Comparison of ENCODE assay signal across 11 cellular contexts in genomic region chr11:64849600-64850356, GRCh38. TPM values are rescaled to one million over a fixed set of nuclear protein-coding genes. Genes with fewer than 3 reads are reported as not detected.
A peak's percentile ranks its signal among the peaks of the same experiment; 100 is the strongest.
DNase-seq lines count a peak whose midpoint lies in the region; ATAC-seq and TF ChIP-seq lines count a peak whose summit lies in the region.
"Had no signal": no experiment of that assay in that cellular context is flagged by ENCODE, and none has a peak within 500 bp of the region (broad histone marks: within the 10 kb centered on the region; RNA-seq: fewer than 3 reads in every experiment).

No MANE protein-coding gene starts in this region.

- POLR2A ChIA-PET in CD8-positive, alpha-beta T cell (lab: Charles Lee), result interaction anchor here (0.6 to 23.9 kb wide), 7 partner anchors 12 to 105 kb away, joined by 3 to 810 read pairs (median 6); partner anchors contain the start of genes EHD1 and SF1

- peaks cover 18% of the 10 kb centered on the region for H3K36me3 Mint-ChIP-seq in CD8-positive, alpha-beta T cell
- H3K36me3 Mint-ChIP-seq: activated naive CD4-positive, alpha-beta T cell treated with anti-CD3 and anti-CD28 coated beads, Interleukin-2, amount 50 U/mL, for 24 hours had no signal

- no peak overlapping the region for H3K4me3 Mint-ChIP-seq in CD8-positive, alpha-beta T cell
- H3K4me3 Mint-ChIP-seq: activated naive CD4-positive, alpha-beta T cell treated with anti-CD3 and anti-CD28 coated beads, Interleukin-2, amount 50 U/mL, for 24 hours; neural crest cell had no signal

- DNase-seq in CD8-positive, alpha-beta T cell, result no peak
- peak; percentile 39 for DNase-seq in NCI-H1694 treated with DMSO at 0.1 percent for 48 hours (lab: John Stamatoyannopoulos, UW)
- peak; percentile 34 for DNase-seq in fibroblast of gingiva (ENCODE audit: low read depth)
- peak; percentile 61 to 72 for DNase-seq in psoas muscle
- DNase-seq in uterus, result no peak
- DNase-seq: NCI-H2081 treated with DMSO at 0.1 percent for 48 hours had no signal

- CTCF ChIA-PET in CD8-positive, alpha-beta T cell (lab: Charles Lee), result interaction anchor here (0.6 to 35.6 kb wide), 12 partner anchors 13 to 286 kb away, joined by 3 to 1398 read pairs (median 4); partner anchors contain the start of genes EHD1 and MAP4K2

- no peak overlapping the region for H3K27ac ChIP-seq in CD8-positive, alpha-beta T cell (ENCODE audit: low read depth, low read length)
- peak overlapping the region; percentile 98 for H3K27ac ChIP-seq in psoas muscle
- peak overlapping the region in 1 of 2 donors; percentile 33 for H3K27ac ChIP-seq in uterus

- peaks cover 12% of the 10 kb centered on the region for H3K36me3 ChIP-seq in CD8-positive, alpha-beta T cell (ENCODE audit: insufficient read depth, low read length)
- H3K36me3 ChIP-seq in psoas muscle (ENCODE audit: insufficient read depth in 1 of 2, low read depth in 1 of 2) (peaks cover 2 to 18% of the 10 kb centered on the region in 2 donors), uterus (no peaks in the 10 kb centered on the region)

- TF ChIP-seq CTCF in CD8-positive, alpha-beta T cell (IDR thresholded peaks at IDR 0.05), result no peak
- TF ChIP-seq CTCF in psoas muscle (IDR thresholded peaks at IDR 0.05) (no peak), uterus (IDR thresholded peaks at IDR 0.05) (no peak)

- H3K4me1 ChIP-seq in CD8-positive, alpha-beta T cell (ENCODE audit: insufficient read depth, low read length), result peaks cover 80% of the 10 kb centered on the region
- peaks cover 67% of the 10 kb centered on the region for H3K4me1 ChIP-seq in psoas muscle
- H3K4me1 ChIP-seq in uterus, result peaks cover 3 to 5% of the 10 kb centered on the region in 2 donors

- 61 to 72% (median 62%) methylated on average over 18 to 19 of the region's 19 CpGs for WGBS in psoas muscle, 3 donors

- H3K9me3 Mint-ChIP-seq in CD8-positive, alpha-beta T cell, result no peaks in the 10 kb centered on the region
- H3K9me3 Mint-ChIP-seq: activated naive CD4-positive, alpha-beta T cell treated with anti-CD3 and anti-CD28 coated beads, Interleukin-2, amount 50 U/mL, for 24 hours; neural crest cell had no signal

- intact Hi-C loops in CD8-positive, alpha-beta T cell (cut with DNase I, micrococcal nuclease), result loop anchor here (5.0 to 10.0 kb wide), 3 partner anchors 163 to 465 kb away; partner anchors contain the start of genes ARL2 (in 1 of the 2), CDC42EP2 (in 1 of the 2), TM7SF2 (in 1 of the 2) and ZNHIT2 (in 1 of the 2)
- intact Hi-C loops in psoas muscle (cut with DNase I) (loop anchor here in 1 of 2 donors (10.0 kb wide), 2 partner anchors 165 to 265 kb away; partner anchors contain the start of genes ARL2, TM7SF2 and ZNHIT2), uterus (cut with DNase I; ENCODE audit: low total_unique reads) (no loop called here)

- no peak overlapping the region for H3K4me3 ChIP-seq in CD8-positive, alpha-beta T cell (ENCODE audit: low read depth, low read length)
- H3K4me3 ChIP-seq in psoas muscle (no peak overlapping the region), uterus (no peak overlapping the region)

- no peak for TF ChIP-seq POLR2A in uterus (IDR thresholded peaks at IDR 0.05)

- H3K27me3 ChIP-seq in CD8-positive, alpha-beta T cell (ENCODE audit: insufficient read depth, low read length), result no peaks in the 10 kb centered on the region
- H3K27me3 ChIP-seq in psoas muscle (ENCODE audit: insufficient read depth in 3 of 3, low read length in 2 of 3), result peaks cover 0 to under 1% (median 0%) of the 10 kb centered on the region in 3 donors
- H3K27me3 ChIP-seq in uterus, result no peaks in the 10 kb centered on the region

- peak overlapping the region; percentile 93 for H3K27ac Mint-ChIP-seq in CD8-positive, alpha-beta T cell

- H3K4me1 Mint-ChIP-seq in CD8-positive, alpha-beta T cell (ENCODE audit: low read depth), result peaks cover 75% of the 10 kb centered on the region

- H3K9me3 ChIP-seq in CD8-positive, alpha-beta T cell (ENCODE audit: low read length), result no peaks in the 10 kb centered on the region
- H3K9me3 ChIP-seq in psoas muscle (no peaks in the 10 kb centered on the region), uterus (no peaks in the 10 kb centered on the region)

- no peaks in the 10 kb centered on the region for H3K27me3 Mint-ChIP-seq in CD8-positive, alpha-beta T cell (ENCODE audit: low read depth)
- H3K27me3 Mint-ChIP-seq: activated naive CD4-positive, alpha-beta T cell treated with anti-CD3 and anti-CD28 coated beads, Interleukin-2, amount 50 U/mL, for 24 hours had no signal

- ATAC-seq in CD8-positive, alpha-beta T cell, result no peak
- no peak for ATAC-seq in psoas muscle
- no peak for ATAC-seq in GM21526 (IDR thresholded peaks at IDR 0.05; ENCODE audit: low FRiP score, unreplicated experiment)
- no peak for ATAC-seq in GM21529 (IDR thresholded peaks at IDR 0.05; ENCODE audit: unreplicated experiment)
- ATAC-seq in HG03469 (IDR thresholded peaks at IDR 0.05; ENCODE audit: unreplicated experiment), result no peak

RNA-seq across cellular contexts. Expression of gene CDC42BPG, which starts 5.3 kb away (rescaled TPM):
- total RNA-seq in CD8-positive, alpha-beta T cell, result 1 to 10 TPM; 6.5 to 7.9 TPM
- total RNA-seq in psoas muscle, result 1 to 10 TPM in 1 of 4 donors, under 1 TPM in 2, not detected in 1; 0.05 to 2.2 (median 0.08) TPM
- under 1 TPM; 0.04 to 0.06 (median 0.05) TPM for polyA plus RNA-seq in psoas muscle
- 1 to 10 TPM in 1 of 4 donors, under 1 TPM in 3; under 0.01 to 2.7 (median 0.30) TPM for total RNA-seq in uterus

RNA-seq across cellular contexts. Expression of gene EHD1, which starts 28.6 kb away (rescaled TPM):
- 100 to 1,000 TPM; 187 to 212 TPM for total RNA-seq in CD8-positive, alpha-beta T cell
- 10 to 100 TPM; 34.7 to 71.0 (median 61.1) TPM for total RNA-seq in psoas muscle
- 100 to 1,000 TPM in 1 of 3 donors, 10 to 100 TPM in 2; 23.5 to 174 (median 30.9) TPM for polyA plus RNA-seq in psoas muscle
- 10 to 100 TPM in 3 of 4 donors, 1 to 10 TPM in 1; 3.5 to 78.7 (median 36.9) TPM for total RNA-seq in uterus

RNA-seq across cellular contexts. Expression of gene MEN1, which starts 39.4 kb away (rescaled TPM):
- total RNA-seq in CD8-positive, alpha-beta T cell, result 10 to 100 TPM; 17.6 to 19.1 TPM
- total RNA-seq in psoas muscle (10 to 100 TPM in 2 of 4 donors, 1 to 10 TPM in 2; 7.2 to 13.5 (median 10.3) TPM), uterus (10 to 100 TPM in 2 of 4 donors, 1 to 10 TPM in 2; 3.8 to 26.2 (median 14.9) TPM)
- polyA plus RNA-seq in psoas muscle, result 10 to 100 TPM in 2 of 3 donors, 1 to 10 TPM in 1; 8.7 to 21.2 (median 12.9) TPM

RNA-seq across cellular contexts. Expression of gene MAP4K2, which starts 46.8 kb away (rescaled TPM):
- 10 to 100 TPM; 56.2 to 60.1 TPM for total RNA-seq in CD8-positive, alpha-beta T cell
- 1 to 10 TPM; 3.0 to 6.7 (median 4.0) TPM for total RNA-seq in psoas muscle
- polyA plus RNA-seq in psoas muscle, result 1 to 10 TPM; 4.5 to 6.1 (median 5.6) TPM
- total RNA-seq in uterus, result 10 to 100 TPM; 10.2 to 49.1 (median 24.4) TPM

Comparison
In these comparisons a context has a peak if more than half of its experiments do, and no peak if none do; other contexts are left out.
1. DNase-seq: peak in NCI-H1694 treated with DMSO at 0.1 percent for 48 hours (single experiment), fibroblast of gingiva (single experiment) and psoas muscle (2 of 2); none in CD8-positive, alpha-beta T cell (0 of 7) and uterus (0 of 2).